In genomic region chr19:39679056-39679790, GRCh38 we compare ENCODE assay signal across 9 cellular contexts. TPM values are rescaled to one million over a fixed set of nuclear protein-coding genes. Genes with fewer than 3 reads are reported as not detected.
DNase-seq lines count a peak whose midpoint lies in the region; ATAC-seq lines count a peak whose summit lies in the region.
"Had no signal": no experiment of that assay in that cellular context is flagged by ENCODE, and none has a peak within 500 bp of the region (broad histone marks: within the 10 kb centered on the region; RNA-seq: fewer than 3 reads in every experiment).

No MANE protein-coding gene starts in this region.

- no peak overlapping the region for H3K18ac ChIP-seq in trophoblast cell (ENCODE audit: low read length)

- H3K4me1 ChIP-seq in trophoblast cell (ENCODE audit: control insufficient read depth in 1 of 2, insufficient read depth in 2 of 2, low read length in 2 of 2), result peaks cover 0 to 3% of the 10 kb centered on the region in 2 experiments

- no peak overlapping the region for H3K4ac ChIP-seq in trophoblast cell (ENCODE audit: low read depth, low read length)

- H3K4me3 ChIP-seq in trophoblast cell (ENCODE audit: low read depth, low read length), result no peak overlapping the region
- H3K4me3 ChIP-seq: lung had no signal

- no peak overlapping the region for H4K91ac ChIP-seq in trophoblast cell (ENCODE audit: low read depth, low read length)

- no peaks in the 10 kb centered on the region for H3K27me3 ChIP-seq in trophoblast cell (ENCODE audit: insufficient read depth, low read length)

- ATAC-seq in GM18861 (IDR thresholded peaks at IDR 0.05; ENCODE audit: unreplicated experiment) (peak; percentile 52), HG02852 (IDR thresholded peaks at IDR 0.05; ENCODE audit: unreplicated experiment) (peak; percentile 65)

- no peak overlapping the region for H3K4me2 ChIP-seq in trophoblast cell (ENCODE audit: low read length)

- no peaks in the 10 kb centered on the region for H3K79me1 ChIP-seq in trophoblast cell (ENCODE audit: low read length)

- no peaks in the 10 kb centered on the region for H3K9me3 ChIP-seq in trophoblast cell (ENCODE audit: insufficient read depth, low read depth, low read length)

- H3K79me2 ChIP-seq in trophoblast cell (ENCODE audit: control insufficient read depth, insufficient read depth, low read length, poor library complexity), result no peaks in the 10 kb centered on the region

- no peak overlapping the region for H3K23ac ChIP-seq in trophoblast cell (ENCODE audit: low read length)

- H4K8ac ChIP-seq in trophoblast cell (ENCODE audit: low read depth, low read length), result no peak overlapping the region

- H2BK5ac ChIP-seq in trophoblast cell (ENCODE audit: low read depth, low read length, poor library complexity), result no peak overlapping the region

- WGBS in trophoblast cell (ENCODE audit: extremely low coverage, insufficient coverage, insufficient read length), result no CpG with 5 or more reads among the region's 10 CpGs

- no peak overlapping the region for H3K14ac ChIP-seq in trophoblast cell (ENCODE audit: low read length)

- peak; percentile 12 for DNase-seq in activated T-cell treated with anti-CD3 and anti-CD28 coated beads for 4 hours
- peak; percentile 74 for DNase-seq in stimulated activated CD4-positive, alpha-beta T cell treated with anti-CD3 and anti-CD28 coated beads, Interleukin-15, amount 100 ng/mL, for 24 hours
- DNase-seq in globus pallidus (ENCODE audit: low spot score), result no peak
- no peak for DNase-seq in A172 (ENCODE audit: low spot score)
- no peak for DNase-seq in trophoblast cell
- no peak for DNase-seq in NOMO-1 treated with dmso at 0.1 percent for 144 hours (lab: John Stamatoyannopoulos, UW; ENCODE audit: unreplicated experiment)

- H4K12ac ChIP-seq in trophoblast cell (ENCODE audit: low read depth, low read length), result no peak overlapping the region

- H2BK120ac ChIP-seq in trophoblast cell (ENCODE audit: insufficient read depth, low read length, poor library complexity), result no peak overlapping the region

- no peak overlapping the region for H2AK5ac ChIP-seq in trophoblast cell (ENCODE audit: low read length)

- H3K9ac ChIP-seq in trophoblast cell (ENCODE audit: low read length), result no peak overlapping the region

- H3K36me3 ChIP-seq in trophoblast cell (ENCODE audit: control insufficient read depth in 1 of 2, insufficient read depth in 2 of 2, low read length in 2 of 2), result no peaks in the 10 kb centered on the region

- no peak overlapping the region for H3K27ac ChIP-seq in trophoblast cell (ENCODE audit: low read depth, low read length)

- H2AFZ ChIP-seq in trophoblast cell (ENCODE audit: insufficient read depth, low read length, poor library complexity), result no peak overlapping the region

- H2BK12ac ChIP-seq in trophoblast cell (ENCODE audit: low read length), result no peak overlapping the region

RNA-seq across cellular contexts. Expression of gene LGALS16, which starts 23.5 kb away (rescaled TPM):
- total RNA-seq in A172 (2014; rRNA removed; shearing (Covaris generic)), result not detected in 2 replicates
- polyA plus RNA-seq in trophoblast cell (2013), result 255 and 289 TPM in 2 replicates
- total RNA-seq: lung had no signal
- polyA plus RNA-seq: lung had no signal

RNA-seq across cellular contexts. Expression of gene LGALS14, which starts 25.1 kb away (rescaled TPM):
- not detected in 2 replicates for total RNA-seq in A172 (2014; rRNA removed; shearing (Covaris generic))
- 0.92 and 0.97 TPM in 2 replicates for polyA plus RNA-seq in trophoblast cell (2013)
- total RNA-seq: lung had no signal
- polyA plus RNA-seq: lung had no signal

RNA-seq across cellular contexts. Expression of gene CLC, which starts 58.6 kb away (rescaled TPM):
- total RNA-seq in A172 (2014; rRNA removed; shearing (Covaris generic)), result not detected in 2 replicates
- not detected in 2 replicates for polyA plus RNA-seq in trophoblast cell (2013)

Comparison
In these comparisons a context has a peak if more than half of its experiments do, and no peak if none do; other contexts are left out.
1. DNase-seq: peak in activated T-cell treated with anti-CD3 and anti-CD28 coated beads for 4 hours (single experiment) and stimulated activated CD4-positive, alpha-beta T cell treated with anti-CD3 and anti-CD28 coated beads, Interleukin-15, amount 100 ng/mL, for 24 hours (single experiment); none in globus pallidus (single experiment), A172 (single experiment), trophoblast cell (0 of 2) and NOMO-1 treated with dmso at 0.1 percent for 144 hours (single experiment).